In genomic region chr4:54930226-54930625, GRCh38 we compare ENCODE assay signal across 13 cellular contexts.
A peak's percentile ranks its signal among the peaks of the same experiment; 100 is the strongest.
DNase-seq lines count a peak whose midpoint lies in the region; ATAC-seq and TF ChIP-seq lines count a peak whose summit lies in the region.
"Had no signal": no experiment of that assay in that cellular context is flagged by ENCODE, and none has a peak within 500 bp of the region (broad histone marks: within the 10 kb centered on the region; RNA-seq: fewer than 3 reads in every experiment).

No MANE protein-coding gene starts in this region.

- no peak overlapping the region for H3K27ac ChIP-seq in right cardiac atrium (ENCODE audit: low read length)

- H3K4me3 ChIP-seq in astrocyte of the spinal cord (ENCODE audit: low read depth, low read length) (no peak overlapping the region), right cardiac atrium (ENCODE audit: low read length) (no peak overlapping the region)
- H3K4me3 ChIP-seq: adrenal gland, esophagus muscularis mucosa had no signal

- H3K9me3 ChIP-seq in right cardiac atrium (ENCODE audit: control insufficient read depth, low read length) = no peaks in the 10 kb centered on the region
- H3K9me3 ChIP-seq: adrenal gland had no signal

- H3K4me1 ChIP-seq in right cardiac atrium (ENCODE audit: control insufficient read depth, insufficient read depth, low read length) = peaks cover 4% of the 10 kb centered on the region
- H3K4me1 ChIP-seq: adrenal gland had no signal

- in situ Hi-C loops in astrocyte of the spinal cord (cut with HindIII; ENCODE audit: low sequenced_read_pairs) = no loop called here

- H3K27me3 ChIP-seq in right cardiac atrium (ENCODE audit: control insufficient read depth, insufficient read depth) = no peaks in the 10 kb centered on the region
- H3K27me3 ChIP-seq: adrenal gland, esophagus muscularis mucosa had no signal

- TF ChIP-seq CTCF in astrocyte of the spinal cord (IDR thresholded peaks at IDR 0.05; ENCODE audit: low read depth, low read length) = no peak

- DNase-seq in A172 (ENCODE audit: low spot score) (peak; percentile 80), H4 (ENCODE audit: low spot score) (peak; percentile 47), astrocyte of the spinal cord (ENCODE audit: low read depth, low spot score) (peak; percentile 84), right cardiac atrium (peak in 2 of 3 donors; percentile 38 to 52), DMS114 treated with DMSO at 0.1 percent for 48 hours (lab: John Stamatoyannopoulos, UW; ENCODE audit: unreplicated experiment) (no peak)
- DNase-seq: adrenal gland; occipital lobe; stimulated activated CD4-positive, alpha-beta T cell treated with anti-CD3 and anti-CD28 coated beads, Interleukin-2, amount 100 ng/mL, for 48 hours had no signal

- ATAC-seq in right cardiac atrium = peak; percentile 83 to 96
- no peak for ATAC-seq in HG03045 (IDR thresholded peaks at IDR 0.05; ENCODE audit: unreplicated experiment)
- ATAC-seq in SK-N-SH treated with all-trans-retinoic acid at 6 μM for 48 hours = no peak
- no peak for ATAC-seq in HG03457 (IDR thresholded peaks at IDR 0.05; ENCODE audit: unreplicated experiment)
- ATAC-seq: left lobe of liver had no signal

- intact Hi-C loops in right cardiac atrium (cut with DNase I) = no loop called here

- 10% methylated on average over 6 of the region's 6 CpGs for WGBS in right cardiac atrium

TF ChIP-seq in SK-N-SH treated with all-trans-retinoic acid at 6 μM for 48 hours, 23 proteins besides CTCF, POLR2A, EP300 and RAD21:
- TF ChIP-seq PPARA (CRISPR knock-in tag; IDR thresholded peaks at IDR 0.05; ENCODE audit: borderline replicate concordance) (no peak), POU6F1 (CRISPR knock-in tag; IDR thresholded peaks at IDR 0.05; ENCODE audit: borderline replicate concordance, low read depth) (no peak), ZFP30 (CRISPR knock-in tag; IDR thresholded peaks at IDR 0.05) (no peak), ZNF70 (CRISPR knock-in tag; IDR thresholded peaks at IDR 0.05) (no peak), CSDC2 (CRISPR knock-in tag; IDR thresholded peaks at IDR 0.05) (no peak), PATZ1 (CRISPR knock-in tag; IDR thresholded peaks at IDR 0.05; ENCODE audit: borderline replicate concordance) (no peak), SNAI2 (CRISPR knock-in tag; IDR thresholded peaks at IDR 0.05) (no peak), ZNF565 (CRISPR knock-in tag; conservative IDR thresholded peaks at IDR 0.05; ENCODE audit: low read depth) (no peak), CREB5 (CRISPR knock-in tag; IDR thresholded peaks at IDR 0.05; ENCODE audit: low read depth) (no peak), ZC3H10 (CRISPR knock-in tag; IDR thresholded peaks at IDR 0.05) (no peak)

Comparison
In these comparisons a context has a peak if more than half of its experiments do, and no peak if none do; other contexts are left out.
1. ATAC-seq: peak in right cardiac atrium (2 of 2); none in HG03045 (single experiment), SK-N-SH treated with all-trans-retinoic acid at 6 μM for 48 hours (single experiment) and HG03457 (single experiment).